ENCODE assay signal across 2 cellular contexts in genomic region chr12:122024132-122024785, GRCh38.
TF ChIP-seq lines count a peak whose summit lies in the region.

No MANE protein-coding gene starts in this region.

TF ChIP-seq in IMR-90, 13 proteins besides CTCF, POLR2A, EP300 and RAD21:
- TF ChIP-seq MAFK (IDR thresholded peaks at IDR 0.05; ENCODE audit: low read depth, low read length): no peak
- no peak for TF ChIP-seq CEBPB (IDR thresholded peaks at IDR 0.05; ENCODE audit: low read depth, low read length)
- no peak for TF ChIP-seq FOS (IDR thresholded peaks at IDR 0.05; ENCODE audit: low read depth, low read length)
- no peak for TF ChIP-seq MXI1 (IDR thresholded peaks at IDR 0.05; ENCODE audit: borderline replicate concordance, low read depth, low read length)
- no peak for TF ChIP-seq CHD1 (IDR thresholded peaks at IDR 0.05; ENCODE audit: low read depth, low read length)
- no peak for TF ChIP-seq USF2 (IDR thresholded peaks at IDR 0.05; ENCODE audit: low read depth, low read length)

TF ChIP-seq in endothelial cell of umbilical vein, 7 proteins besides CTCF, POLR2A, EP300 and RAD21:
- no peak for TF ChIP-seq EZH2 (IDR thresholded peaks at IDR 0.05; ENCODE audit: borderline replicate concordance, low read depth, low read length, severe bottlenecking)
